In genomic region chr16:907819-908218, GRCh38 we compare ENCODE assay signal across 34 cellular contexts.
DNase-seq lines count a peak whose midpoint lies in the region; ATAC-seq, FAIRE-seq and TF ChIP-seq lines count a peak whose summit lies in the region.
"Had no signal": no experiment of that assay in that cellular context is flagged by ENCODE, and none has a peak within 500 bp of the region (broad histone marks: within the 10 kb centered on the region; RNA-seq: fewer than 3 reads in every experiment).

No MANE protein-coding gene starts in this region.

- peaks cover 51% of the 10 kb centered on the region for H3K36me3 Mint-ChIP-seq in nephron progenitor cell (ENCODE audit: low read depth)
- peaks cover 25% of the 10 kb centered on the region for H3K36me3 Mint-ChIP-seq in progenitor cell of endocrine pancreas (ENCODE audit: insufficient read depth)

- peak overlapping the region; percentile 67 for H3K27ac ChIP-seq in angular gyrus (ENCODE audit: low read depth, low read length)
- H3K27ac ChIP-seq: body of pancreas, esophagus squamous epithelium, foreskin keratinocyte, HL-60, neutrophil, prostate gland, SJCRH30 had no signal

- peaks cover 23% of the 10 kb centered on the region for H3K9me3 Mint-ChIP-seq in nephron progenitor cell
- peaks cover 16% of the 10 kb centered on the region for H3K9me3 Mint-ChIP-seq in progenitor cell of endocrine pancreas (ENCODE audit: low read depth)
- H3K9me3 Mint-ChIP-seq: activated naive CD4-positive, alpha-beta T cell treated with anti-CD3 and anti-CD28 coated beads for 36 hours; CD8-positive, alpha-beta T cell had no signal

- no peak overlapping the region for H3K4me3 Mint-ChIP-seq in nephron progenitor cell
- H3K4me3 Mint-ChIP-seq in progenitor cell of endocrine pancreas (ENCODE audit: low read depth): no peak overlapping the region
- H3K4me3 Mint-ChIP-seq: activated CD8-positive, alpha-beta T cell treated with anti-CD3 and anti-CD28 coated beads, Interleukin-2, amount 10 ng/mL, durations not matched to agents 7 days and 5 days; activated naive CD4-positive, alpha-beta T cell treated with anti-CD3 and anti-CD28 coated beads for 36 hours; B cell; CD8-positive, alpha-beta T cell had no signal

- H3K27me3 Mint-ChIP-seq in nephron progenitor cell (ENCODE audit: low read depth, poor library complexity) (no peaks in the 10 kb centered on the region), progenitor cell of endocrine pancreas (no peaks in the 10 kb centered on the region)
- H3K27me3 Mint-ChIP-seq: B cell had no signal

- peaks cover 40% of the 10 kb centered on the region for H3K4me1 Mint-ChIP-seq in nephron progenitor cell
- H3K4me1 Mint-ChIP-seq in progenitor cell of endocrine pancreas (ENCODE audit: low read depth): peaks cover 2% of the 10 kb centered on the region
- H3K4me1 Mint-ChIP-seq: B cell had no signal

- no peak for TF ChIP-seq CTCF in nephron progenitor cell (IDR thresholded peaks at IDR 0.05)
- TF ChIP-seq CTCF in progenitor cell of endocrine pancreas (IDR thresholded peaks at IDR 0.05; ENCODE audit: unreplicated experiment): no peak

- in situ Hi-C loops in G401 (cut with HindIII; ENCODE audit: low sequenced_read_pairs): no loop called here

- no peak for ATAC-seq in stimulated activated naive CD8-positive, alpha-beta T cell treated with anti-CD3 and anti-CD28 coated beads, Interleukin-15, Interleukin-2, amounts not matched to agents 100 U/mL and 50 U/mL, for 24 hours
- ATAC-seq: activated CD8-positive, alpha-beta T cell treated with anti-CD3 and anti-CD28 coated beads, Interleukin-2, amount 10 ng/mL, durations not matched to agents 7 days and 5 days; body of pancreas; CD8-positive, alpha-beta T cell; foreskin keratinocyte; left lobe of liver; sciatic nerve had no signal

- H3K27ac Mint-ChIP-seq in nephron progenitor cell (no peak overlapping the region), progenitor cell of endocrine pancreas (no peak overlapping the region)
- H3K27ac Mint-ChIP-seq: activated CD8-positive, alpha-beta T cell treated with anti-CD3 and anti-CD28 coated beads, Interleukin-2, amount 10 ng/mL, durations not matched to agents 7 days and 5 days; activated naive CD4-positive, alpha-beta T cell treated with anti-CD3 and anti-CD28 coated beads for 36 hours; B cell; CD8-positive, alpha-beta T cell had no signal

- DNase-seq in COR-L47 (lab: John Stamatoyannopoulos, UW) (peak; percentile 93), NCI-H1417 treated with DMSO at 0.1 percent for 48 hours (lab: John Stamatoyannopoulos, UW) (peak; percentile 97), nephron progenitor cell (peak; percentile 2), urothelium cell line (ENCODE audit: low spot score) (no peak), progenitor cell of endocrine pancreas (ENCODE audit: low spot score, unreplicated experiment) (no peak), G401 (ENCODE audit: low spot score) (no peak)
- DNase-seq in stimulated activated naive CD8-positive, alpha-beta T cell treated with anti-CD3 and anti-CD28 coated beads, Interleukin-15, Interleukin-2, amounts not matched to agents 100 U/mL and 50 U/mL, for 24 hours: no peak
- DNase-seq: activated CD4-positive, alpha-beta T cell treated with anti-CD3 and anti-CD28 coated beads for 4 hours; activated CD8-positive, alpha-beta T cell treated with anti-CD3 and anti-CD28 coated beads, Interleukin-2, amount 10 ng/mL, durations not matched to agents 7 days and 5 days; activated naive CD4-positive, alpha-beta T cell treated with anti-CD3 and anti-CD28 coated beads for 36 hours; body of pancreas; CD8-positive, alpha-beta T cell; cerebellar nuclear complex; DMS 273 treated with DMSO at 0.1 percent for 48 hours; esophagus squamous epithelium; foreskin keratinocyte; KG1; mesenchymal stem cell; NCI-H1092 treated with DMSO at 0.1 percent for 48 hours; NCI-H2107; NCI-H524 treated with DMSO at 0.1 percent for 48 hours; SJCRH30; stimulated activated CD4-positive, alpha-beta T cell treated with anti-CD3 and anti-CD28 coated beads, Interleukin-12 subunit alpha, Interleukin-12 subunit beta, amount 100 ng/mL, for 4 hours; stimulated activated CD4-positive, alpha-beta T cell treated with anti-CD3 and anti-CD28 coated beads, Interleukin-2, amount 100 ng/mL, for 48 hours; T-helper 9 cell had no signal

- no peak for FAIRE-seq in urothelium cell line (lab: Jason Lieb, UNC)
- FAIRE-seq: H54, RCC 7860 had no signal

Comparison
In these comparisons a context has a peak if more than half of its experiments do, and no peak if none do; other contexts are left out.
1. DNase-seq: peak in COR-L47 (single experiment), NCI-H1417 treated with DMSO at 0.1 percent for 48 hours (single experiment) and nephron progenitor cell (single experiment); none in stimulated activated naive CD8-positive, alpha-beta T cell treated with anti-CD3 and anti-CD28 coated beads, Interleukin-15, Interleukin-2, amounts not matched to agents 100 U/mL and 50 U/mL, for 24 hours (single experiment), urothelium cell line (single experiment), progenitor cell of endocrine pancreas (single experiment) and G401 (single experiment).